ENCODE assay signal across 36 cellular contexts in the genomic region with DNA sequence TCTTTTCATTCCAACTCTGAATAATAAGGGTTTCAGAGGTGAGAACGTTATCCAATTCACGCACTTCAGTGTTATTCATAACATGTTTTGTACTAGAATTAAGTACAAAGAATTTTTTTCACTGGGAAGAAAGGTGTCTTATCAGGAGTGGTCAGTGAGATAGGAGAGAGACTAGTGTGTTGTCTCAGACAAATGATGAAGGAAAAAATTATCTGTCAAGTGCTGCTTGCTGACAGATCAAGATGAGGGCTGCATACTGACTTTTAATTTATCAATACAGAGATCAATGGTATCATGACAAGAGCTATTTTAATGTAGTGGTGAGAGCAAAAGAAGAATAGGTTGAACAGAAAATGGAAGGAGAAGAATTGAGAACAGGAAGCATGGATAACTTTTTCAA.
"Had no signal": no experiment of that assay in that cellular context is flagged by ENCODE, and none has a peak within 500 bp of the region (broad histone marks: within the 10 kb centered on the region; RNA-seq: fewer than 3 reads in every experiment).

No MANE protein-coding gene starts in this region.

- H3K4me3 Mint-ChIP-seq: activated B cell treated with CpG ODN at 0.5 μM for 24 hours; activated CD4-positive, alpha-beta memory T cell treated with anti-CD3 and anti-CD28 coated beads for 36 hours; activated CD4-positive, alpha-beta T cell treated with anti-CD3 and anti-CD28 coated beads, Interleukin-2, amount 10 ng/mL, durations not matched to agents 24 days and 14 days; activated CD8-positive, alpha-beta T cell treated with anti-CD3 and anti-CD28 coated beads for 36 hours; activated naive CD4-positive, alpha-beta T cell treated with anti-CD3 and anti-CD28 coated beads for 36 hours; activated naive CD8-positive, alpha-beta T cell treated with anti-CD3 and anti-CD28 coated beads for 36 hours; activated T-cell treated with anti-CD3 and anti-CD28 coated beads, Interleukin-2, amount 50 U/mL, for 4 hours; activated T-cell treated with anti-CD3 and anti-CD28 coated beads, Interleukin-2, amount 50 U/mL, for 72 hours; activated T-helper 1 cell treated with anti-CD3 and anti-CD28 coated beads, Interleukin-12 subunit alpha, Interleukin-12 subunit beta, Interleukin-2, Interleukin-4 antibody, amounts not matched to agents 30 ng/mL and 10 ng/mL and 1 ng/mL, durations not matched to agents 14 hours and 24 hours and 36 hours; activated T-helper 17 cell treated with anti-CD3 and anti-CD28 coated beads, Interleukin-2, amount 50 U/mL, for 72 hours; T-helper 1 cell treated with Interleukin-12 subunit alpha and Interleukin-12 subunit beta and Interleukin-4 antibody, amounts not matched to agents 30 μg/mL and 1 μg/mL, for 36 hours; T-helper 2 cell treated with Interferon-gamma antibody and Interleukin-4, amounts not matched to agents 5 μg/mL and 100 μg/mL, for 36 hours had no signal

- H3K9me3 ChIP-seq: body of pancreas, breast epithelium had no signal

- H3K27me3 ChIP-seq: adrenal gland, body of pancreas, brain microvascular endothelial cell, breast epithelium had no signal

- H3K27ac Mint-ChIP-seq: activated B cell treated with CpG ODN at 0.5 μM for 24 hours; activated CD4-positive, alpha-beta memory T cell treated with anti-CD3 and anti-CD28 coated beads for 36 hours; activated CD4-positive, alpha-beta T cell treated with anti-CD3 and anti-CD28 coated beads, Interleukin-2, amount 10 ng/mL, durations not matched to agents 24 days and 14 days; activated CD8-positive, alpha-beta T cell treated with anti-CD3 and anti-CD28 coated beads for 36 hours; activated naive CD4-positive, alpha-beta T cell treated with anti-CD3 and anti-CD28 coated beads for 36 hours; activated naive CD4-positive, alpha-beta T cell treated with anti-CD3 and anti-CD28 coated beads, Interleukin-2, amount 50 U/mL, for 72 hours; activated naive CD8-positive, alpha-beta T cell treated with anti-CD3 and anti-CD28 coated beads for 36 hours; activated T-cell treated with anti-CD3 and anti-CD28 coated beads, Interleukin-2, amount 50 U/mL, for 72 hours; activated T-helper 1 cell treated with anti-CD3 and anti-CD28 coated beads, Interleukin-12 subunit alpha, Interleukin-12 subunit beta, Interleukin-2, Interleukin-4 antibody, amounts not matched to agents 30 ng/mL and 10 ng/mL and 1 ng/mL, durations not matched to agents 14 hours and 24 hours and 36 hours; activated T-helper 17 cell treated with anti-CD3 and anti-CD28 coated beads, Interleukin-2, amount 50 U/mL, for 72 hours; T-helper 1 cell treated with Interleukin-12 subunit alpha and Interleukin-12 subunit beta and Interleukin-4 antibody, amounts not matched to agents 30 μg/mL and 1 μg/mL, for 36 hours; T-helper 2 cell treated with Interferon-gamma antibody and Interleukin-4, amounts not matched to agents 5 μg/mL and 100 μg/mL, for 36 hours had no signal

- ATAC-seq: activated CD8-positive, alpha-beta T cell treated with anti-CD3 and anti-CD28 coated beads for 36 hours; activated naive CD4-positive, alpha-beta T cell treated with anti-CD3 and anti-CD28 coated beads, Interleukin-2, amount 50 U/mL, for 72 hours; activated T-cell treated with anti-CD3 and anti-CD28 coated beads, Interleukin-2, amount 50 U/mL, for 4 hours; activated T-cell treated with anti-CD3 and anti-CD28 coated beads, Interleukin-2, amount 50 U/mL, for 72 hours; activated T-helper 17 cell treated with anti-CD3 and anti-CD28 coated beads, Interleukin-2, amount 50 U/mL, for 72 hours; body of pancreas had no signal

- FAIRE-seq: astrocyte, colon had no signal

- H3K36me3 Mint-ChIP-seq: activated CD4-positive, alpha-beta memory T cell treated with anti-CD3 and anti-CD28 coated beads for 36 hours; activated naive CD4-positive, alpha-beta T cell treated with anti-CD3 and anti-CD28 coated beads, Interleukin-2, amount 50 U/mL, for 72 hours; activated naive CD8-positive, alpha-beta T cell treated with anti-CD3 and anti-CD28 coated beads for 36 hours had no signal

- H3K9me3 Mint-ChIP-seq: activated CD4-positive, alpha-beta memory T cell treated with anti-CD3 and anti-CD28 coated beads for 36 hours; activated CD4-positive, alpha-beta T cell treated with anti-CD3 and anti-CD28 coated beads, Interleukin-2, amount 10 ng/mL, durations not matched to agents 24 days and 14 days; activated CD8-positive, alpha-beta T cell treated with anti-CD3 and anti-CD28 coated beads for 36 hours; activated naive CD4-positive, alpha-beta T cell treated with anti-CD3 and anti-CD28 coated beads for 36 hours; activated T-helper 1 cell treated with anti-CD3 and anti-CD28 coated beads, Interleukin-12 subunit alpha, Interleukin-12 subunit beta, Interleukin-2, Interleukin-4 antibody, amounts not matched to agents 30 ng/mL and 10 ng/mL and 1 ng/mL, durations not matched to agents 14 hours and 24 hours and 36 hours; T-helper 1 cell treated with Interleukin-12 subunit alpha and Interleukin-12 subunit beta and Interleukin-4 antibody, amounts not matched to agents 30 μg/mL and 1 μg/mL, for 36 hours; T-helper 2 cell treated with Interferon-gamma antibody and Interleukin-4, amounts not matched to agents 5 μg/mL and 100 μg/mL, for 36 hours had no signal

- H3K27me3 Mint-ChIP-seq: activated B cell treated with CpG ODN at 0.5 μM for 24 hours; activated CD4-positive, alpha-beta memory T cell treated with anti-CD3 and anti-CD28 coated beads for 36 hours; activated CD4-positive, alpha-beta T cell treated with anti-CD3 and anti-CD28 coated beads, Interleukin-2, amount 10 ng/mL, durations not matched to agents 24 days and 14 days; activated CD8-positive, alpha-beta T cell treated with anti-CD3 and anti-CD28 coated beads for 36 hours; activated naive CD8-positive, alpha-beta T cell treated with anti-CD3 and anti-CD28 coated beads for 36 hours; activated T-helper 17 cell treated with anti-CD3 and anti-CD28 coated beads, Interleukin-2, amount 50 U/mL, for 72 hours had no signal

- H3K4me1 ChIP-seq: adrenal gland, body of pancreas, breast epithelium had no signal

- H3K4me3 ChIP-seq: adrenal gland, body of pancreas, breast epithelium had no signal

- DNase-seq: activated B cell treated with CpG ODN at 0.5 μM for 24 hours; activated CD4-positive, alpha-beta memory T cell treated with anti-CD3 and anti-CD28 coated beads for 36 hours; activated CD4-positive, alpha-beta T cell treated with anti-CD3 and anti-CD28 coated beads for 4 hours; activated CD4-positive, alpha-beta T cell treated with anti-CD3 and anti-CD28 coated beads, Interleukin-2, amount 10 ng/mL, durations not matched to agents 24 days and 14 days; activated CD4-positive, alpha-beta T cell treated with anti-CD3 and anti-CD28 coated beads, Interleukin-2, amount 50 U/mL, for 1 hour; activated CD4-positive, alpha-beta T cell treated with anti-CD3 and anti-CD28 coated beads, Interleukin-2, amount 50 U/mL, for 4 hours; activated CD4-positive, CD25-positive, alpha-beta regulatory T cell treated with anti-CD3 and anti-CD28 coated beads, Interleukin-2, amount 50 U/mL, for 72 hours; activated CD8-positive, alpha-beta memory T cell treated with anti-CD3 and anti-CD28 coated beads, Interleukin-2, amount 50 U/mL, for 4 hours; activated CD8-positive, alpha-beta T cell treated with anti-CD3 and anti-CD28 coated beads for 36 hours; activated effector memory CD4-positive, alpha-beta T cell treated with anti-CD3 and anti-CD28 coated beads, Interleukin-2, amount 50 U/mL, for 16 hours; activated gamma-delta T cell treated with Interleukin-2 at 50 U/mL for 16 hours; activated naive CD4-positive, alpha-beta T cell; activated naive CD4-positive, alpha-beta T cell treated with anti-CD3 and anti-CD28 coated beads for 36 hours; activated naive CD4-positive, alpha-beta T cell treated with anti-CD3 and anti-CD28 coated beads, Interleukin-2, amount 50 U/mL, for 16 hours; activated naive CD8-positive, alpha-beta T cell treated with anti-CD3 and anti-CD28 coated beads for 36 hours; activated T-cell treated with anti-CD3 and anti-CD28 coated beads for 4 hours; activated T-cell treated with anti-CD3 and anti-CD28 coated beads, Interleukin-2, amount 50 U/mL, for 1 hour; activated T-cell treated with anti-CD3 and anti-CD28 coated beads, Interleukin-2, amount 50 U/mL, for 4 hours; activated T-cell treated with anti-CD3 and anti-CD28 coated beads, Interleukin-2, amount 50 U/mL, for 72 hours; adrenal gland; amniotic stem cell; aorta; body of pancreas; brain microvascular endothelial cell; central memory CD4-positive, alpha-beta T cell; T-helper 1 cell; T-helper 2 cell; T-helper 9 cell had no signal

- H3K36me3 ChIP-seq: adrenal gland, brain microvascular endothelial cell, breast epithelium had no signal

- H3K27ac ChIP-seq: adrenal gland, body of pancreas, brain microvascular endothelial cell, breast epithelium had no signal

- H3K4me1 Mint-ChIP-seq: activated B cell treated with CpG ODN at 0.5 μM for 24 hours; activated CD4-positive, alpha-beta T cell treated with anti-CD3 and anti-CD28 coated beads, Interleukin-2, amount 10 ng/mL, durations not matched to agents 24 days and 14 days; activated naive CD8-positive, alpha-beta T cell treated with anti-CD3 and anti-CD28 coated beads for 36 hours; activated T-helper 17 cell treated with anti-CD3 and anti-CD28 coated beads, Interleukin-2, amount 50 U/mL, for 72 hours had no signal
